In the genomic region with DNA sequence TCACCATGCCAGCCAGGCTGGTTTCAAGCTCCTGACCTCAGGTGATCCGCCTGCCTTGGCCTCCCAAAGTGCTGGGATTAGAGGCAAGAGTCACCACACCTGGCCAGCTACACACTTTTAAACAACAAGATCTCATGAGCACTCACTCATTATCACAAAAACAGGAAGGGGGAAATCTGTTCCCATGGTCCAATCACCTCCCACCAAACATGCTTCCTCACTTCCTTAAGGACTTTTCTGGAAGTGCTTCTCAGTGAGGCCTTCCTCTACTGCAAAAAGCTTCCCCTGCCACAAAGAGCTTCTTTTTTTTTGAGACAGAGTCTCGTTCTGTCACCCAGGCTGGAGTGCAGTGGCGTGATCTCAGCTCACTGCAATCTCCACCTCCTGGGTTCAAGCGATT, we compare ENCODE assay signal across 8 cellular contexts. TPM values are rescaled to one million over a fixed set of nuclear protein-coding genes. Genes with fewer than 3 reads are reported as not detected.
"Had no signal": no experiment of that assay in that cellular context is flagged by ENCODE, and none has a peak within 500 bp of the region (broad histone marks: within the 10 kb centered on the region; RNA-seq: fewer than 3 reads in every experiment).

No MANE protein-coding gene starts in this region.

RNA-seq across cellular contexts. Expression of gene MCHR1, which starts 3.1 kb away (rescaled TPM):
- total RNA-seq: activated CD4-positive, alpha-beta T cell treated with anti-CD3 and anti-CD28 coated beads, Interleukin-2, amount 10 ng/mL, durations not matched to agents 24 days and 14 days; activated CD8-positive, alpha-beta T cell treated with anti-CD3 and anti-CD28 coated beads, Interleukin-2, amount 10 ng/mL, durations not matched to agents 7 days and 5 days; activated naive CD8-positive, alpha-beta T cell treated with anti-CD3 and anti-CD28 coated beads for 36 hours; NCI-H460; RPMI7951; SJSA1; T-helper 17 cell had no signal
- polyA plus RNA-seq: aorta had no signal
